Comparison of ENCODE assay signal across 16 cellular contexts in the genomic region with DNA sequence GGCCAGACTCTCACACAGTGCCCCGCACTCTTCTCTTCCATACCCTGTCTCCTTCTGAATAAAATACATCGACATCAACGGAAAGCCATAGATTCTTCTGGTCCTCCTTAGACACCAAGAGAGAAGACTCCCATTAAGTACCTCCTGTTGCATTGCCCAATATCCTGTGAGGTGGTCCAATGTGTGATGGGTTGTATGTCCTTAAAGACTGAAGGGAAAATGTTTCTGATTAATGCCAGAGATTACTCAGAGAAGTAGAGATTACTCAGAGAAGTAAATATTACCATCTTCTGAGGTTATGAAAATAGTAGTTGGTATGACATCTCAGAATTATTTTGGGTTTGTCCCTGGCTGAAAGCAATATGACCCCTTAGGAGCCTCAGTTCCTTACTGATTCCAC.
DNase-seq lines count a peak whose midpoint lies in the region; ATAC-seq and TF ChIP-seq lines count a peak whose summit lies in the region.
"Had no signal": no experiment of that assay in that cellular context is flagged by ENCODE, and none has a peak within 500 bp of the region (broad histone marks: within the 10 kb centered on the region; RNA-seq: fewer than 3 reads in every experiment).

No MANE protein-coding gene starts in this region.

- H3K9me2 ChIP-seq in Karpas-422 (replicated peaks; ENCODE audit: insufficient read depth, low read length), result no peaks in the 10 kb centered on the region

- peak; percentile 33 for ATAC-seq in GM18868 (IDR thresholded peaks at IDR 0.05; ENCODE audit: unreplicated experiment)
- ATAC-seq in RWPE2 (ENCODE audit: low read depth), result peak; percentile 62
- ATAC-seq: activated CD8-positive, alpha-beta memory T cell treated with anti-CD3 and anti-CD28 coated beads, Interleukin-2, amount 10 ng/mL, durations not matched to agents 7 days and 5 days; esophagus mucosa; upper lobe of right lung had no signal

- TF ChIP-seq CTCF in RWPE2 (IDR thresholded peaks at IDR 0.05; ENCODE audit: poor library complexity, severe bottlenecking) (no peak), fibroblast of lung (conservative IDR thresholded peaks at IDR 0.05 in 1 of 2, IDR thresholded peaks at IDR 0.05 in 1 of 2; ENCODE audit: low read depth in 1 of 2, low read length in 2 of 2) (no peak)

- H3K27me3 ChIP-seq in RWPE2 (ENCODE audit: insufficient read depth, poor library complexity, severe bottlenecking) (no peaks in the 10 kb centered on the region), fibroblast of lung (ENCODE audit: control insufficient read depth, insufficient read depth, low read length) (no peaks in the 10 kb centered on the region), skeletal muscle tissue (ENCODE audit: control insufficient read depth in 3 of 3, insufficient read depth in 3 of 3, low read length in 3 of 3) (no peaks in the 10 kb centered on the region), Karpas-422 (ENCODE audit: low read length) (peaks cover 4% of the 10 kb centered on the region; the same call in 1 of the 2 replicates)
- H3K27me3 ChIP-seq: upper lobe of right lung had no signal

- peak overlapping the region; percentile 39 for H3K9ac ChIP-seq in fibroblast of lung (ENCODE audit: insufficient read depth, low read length)
- H3K9ac ChIP-seq in skeletal muscle tissue (ENCODE audit: low read depth in 1 of 3, low read length in 3 of 3), result no peak overlapping the region
- H3K9ac ChIP-seq in Karpas-422 (ENCODE audit: low read length), result no peak overlapping the region
- H3K9ac ChIP-seq: parathyroid adenoma had no signal

- H3K27ac ChIP-seq in RWPE2 (ENCODE audit: poor library complexity, severe bottlenecking), result no peak overlapping the region
- H3K27ac ChIP-seq in fibroblast of lung (ENCODE audit: insufficient read depth, low read length), result peak overlapping the region; percentile 81
- H3K27ac ChIP-seq in skeletal muscle tissue (ENCODE audit: low read depth, low read length), result peak overlapping the region; percentile 21
- no peak overlapping the region for H3K27ac ChIP-seq in Karpas-422 (ENCODE audit: low read length)
- H3K27ac ChIP-seq: parathyroid adenoma, upper lobe of right lung had no signal

- H3K4me2 ChIP-seq in fibroblast of lung (ENCODE audit: extremely low read depth, insufficient read depth, low read length) (peak overlapping the region; percentile 10), Karpas-422 (ENCODE audit: low read depth, low read length, poor library complexity, severe bottlenecking) (no peak overlapping the region)

- H3K4me3 ChIP-seq in RWPE2 (ENCODE audit: severe bottlenecking), result no peak overlapping the region
- H3K4me3 ChIP-seq in fibroblast of lung (replicated peaks in 1 of 4; ENCODE audit: control extremely low read depth in 1 of 4, insufficient read depth in 1 of 4, low read depth in 3 of 4, low read length in 4 of 4), result no peak overlapping the region
- no peak overlapping the region for H3K4me3 ChIP-seq in skeletal muscle tissue (ENCODE audit: low read length in 3 of 3)
- no peak overlapping the region for H3K4me3 ChIP-seq in Karpas-422 (ENCODE audit: low read length)
- H3K4me3 ChIP-seq: upper lobe of right lung had no signal

- H4K20me1 ChIP-seq in fibroblast of lung (ENCODE audit: control insufficient read depth, extremely low read depth, insufficient read depth, low read length) (no peaks in the 10 kb centered on the region), Karpas-422 (ENCODE audit: insufficient read depth, low read depth, low read length) (no peaks in the 10 kb centered on the region)

- no peaks in the 10 kb centered on the region for H3K36me3 ChIP-seq in RWPE2 (ENCODE audit: low read depth)
- no peaks in the 10 kb centered on the region for H3K36me3 ChIP-seq in fibroblast of lung (ENCODE audit: control insufficient read depth, insufficient read depth, low read length)
- no peaks in the 10 kb centered on the region for H3K36me3 ChIP-seq in skeletal muscle tissue (ENCODE audit: control insufficient read depth in 3 of 3, insufficient read depth in 3 of 3, low read length in 3 of 3)
- H3K36me3 ChIP-seq in Karpas-422 (ENCODE audit: insufficient read depth, low read length), result no peaks in the 10 kb centered on the region
- H3K36me3 ChIP-seq: upper lobe of right lung had no signal

- H3K9me3 ChIP-seq in RWPE2 (ENCODE audit: severe bottlenecking) (no peaks in the 10 kb centered on the region), fibroblast of lung (ENCODE audit: control insufficient read depth, insufficient read depth, low read depth, low read length) (no peaks in the 10 kb centered on the region), skeletal muscle tissue (ENCODE audit: control insufficient read depth in 3 of 3, low read length in 3 of 3) (no peaks in the 10 kb centered on the region), Karpas-422 (ENCODE audit: low read length) (no peaks in the 10 kb centered on the region)
- H3K9me3 ChIP-seq: upper lobe of right lung had no signal

- peaks cover 7% of the 10 kb centered on the region for H3K4me1 ChIP-seq in RWPE2 (ENCODE audit: insufficient read depth, poor library complexity, severe bottlenecking)
- H3K4me1 ChIP-seq in fibroblast of lung (ENCODE audit: control insufficient read depth, extremely low read depth, insufficient read depth, low read length), result peaks cover 14% of the 10 kb centered on the region
- H3K4me1 ChIP-seq in skeletal muscle tissue (ENCODE audit: control insufficient read depth in 3 of 3, insufficient read depth in 3 of 3, low read length in 3 of 3), result peaks cover 0 to 7% (median 4%) of the 10 kb centered on the region in 3 donors
- H3K4me1 ChIP-seq in Karpas-422 (ENCODE audit: low read length), result no peaks in the 10 kb centered on the region
- H3K4me1 ChIP-seq: parathyroid adenoma, upper lobe of right lung had no signal

- H2AFZ ChIP-seq in fibroblast of lung (ENCODE audit: low read length) (no peak overlapping the region), Karpas-422 (ENCODE audit: low read length) (no peak overlapping the region)
- H2AFZ ChIP-seq: parathyroid adenoma had no signal

- DNase-seq in RWPE2 (ENCODE audit: low spot score) (no peak), fibroblast of lung (ENCODE audit: low read depth in 2 of 2) (peak; percentile 55 to 80), HuH-7.5 (ENCODE audit: low spot score) (no peak), RPMI8226 (no peak), Karpas-422 (no peak)
- DNase-seq: activated CD8-positive, alpha-beta memory T cell treated with anti-CD3 and anti-CD28 coated beads, Interleukin-2, amount 10 ng/mL, durations not matched to agents 7 days and 5 days; activated naive CD4-positive, alpha-beta T cell treated with anti-CD3 and anti-CD28 coated beads, Interleukin-2, amount 10 ng/mL, durations not matched to agents 7 days and 5 days; cortex of kidney; NCI-H1092 treated with DMSO at 0.1 percent for 48 hours; stimulated activated CD8-positive, alpha-beta memory T cell treated with anti-CD3 and anti-CD28 coated beads, Interleukin-4, amount 100 ng/mL, for 48 hours; SW 1271; upper lobe of right lung had no signal

- H3K79me2 ChIP-seq in fibroblast of lung (ENCODE audit: control insufficient read depth, insufficient read depth, low read length) (no peaks in the 10 kb centered on the region), Karpas-422 (ENCODE audit: low read length) (no peaks in the 10 kb centered on the region)
- H3K79me2 ChIP-seq: parathyroid adenoma had no signal

Comparison
In these comparisons a context has a peak if more than half of its experiments do, and no peak if none do; other contexts are left out.
1. DNase-seq: peak in fibroblast of lung (2 of 2); none in RWPE2 (single experiment), HuH-7.5 (single experiment), RPMI8226 (single experiment) and Karpas-422 (single experiment).
2. H3K27ac ChIP-seq: peak in fibroblast of lung (single experiment) and skeletal muscle tissue (single experiment); none in RWPE2 (single experiment) and Karpas-422 (single experiment).